ENCODE assay signal across 8 cellular contexts in the genomic region with DNA sequence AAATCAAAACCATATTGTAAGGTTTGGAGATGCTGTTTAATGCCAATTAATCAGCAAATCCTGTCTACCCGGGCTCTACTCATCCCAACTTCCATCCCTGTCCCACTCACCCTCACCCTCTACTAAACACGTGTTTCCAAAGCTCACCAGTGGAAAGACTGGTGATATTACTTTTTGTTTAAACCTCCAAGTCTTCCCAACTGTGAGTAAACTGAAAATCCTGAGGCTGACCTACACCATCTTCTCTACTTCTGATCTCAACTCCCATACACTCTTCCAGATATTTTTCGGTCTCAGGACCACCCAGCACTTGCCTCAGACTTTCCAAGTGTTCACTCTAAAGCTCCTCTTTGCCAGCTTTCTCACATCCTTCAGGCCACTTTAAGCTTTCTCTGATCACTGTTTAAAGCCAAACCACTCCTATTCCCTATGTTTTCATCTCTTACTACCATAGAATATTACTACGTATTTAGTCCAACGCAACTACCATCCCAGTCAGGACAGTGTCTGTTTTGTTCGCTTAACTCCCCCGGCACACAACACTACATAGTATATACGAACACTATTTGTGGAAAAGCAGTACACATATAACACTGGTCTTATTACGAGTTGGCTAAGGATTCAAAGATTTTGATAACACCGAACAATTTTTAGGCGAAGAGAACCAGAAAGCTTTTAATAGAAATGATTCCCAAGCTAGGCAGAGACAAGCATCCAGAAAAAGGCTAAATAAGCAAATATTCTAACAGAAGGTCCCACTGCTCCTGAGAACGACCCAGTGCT. TPM values are rescaled to one million over a fixed set of nuclear protein-coding genes. Genes with fewer than 3 reads are reported as not detected.
DNase-seq lines count a peak whose midpoint lies in the region; ATAC-seq and TF ChIP-seq lines count a peak whose summit lies in the region.

No MANE protein-coding gene starts in this region.

- H2AFZ ChIP-seq in GM23338, result no peak overlapping the region

- H3K9me2 ChIP-seq in GM23338 (ENCODE audit: insufficient read depth), result no peaks in the 10 kb centered on the region

- peak overlapping the region; percentile 100 for H3K4me3 ChIP-seq in GM23338
- peak overlapping the region; percentile 99 for H3K4me3 ChIP-seq in fibroblast of the aortic adventitia (ENCODE audit: low read depth, low read length)
- peak overlapping the region; percentile 97 for H3K4me3 ChIP-seq in skeletal muscle cell (ENCODE audit: low read depth, low read length)

- H3K27me3 Mint-ChIP-seq in GM23338 (ENCODE audit: insufficient read depth, low read depth, poor library complexity) (peaks cover 3% of the 10 kb centered on the region), T-helper 17 cell (no peaks in the 10 kb centered on the region)

- H3K36me3 Mint-ChIP-seq in GM23338 (ENCODE audit: low read depth) (peaks cover 61% of the 10 kb centered on the region), T-helper 17 cell (ENCODE audit: low read depth) (peaks cover 9% of the 10 kb centered on the region)

- no peaks in the 10 kb centered on the region for H3K9me3 ChIP-seq in T-helper 17 cell (ENCODE audit: control insufficient read depth, low read length, poor library complexity, severe bottlenecking)

- no peaks in the 10 kb centered on the region for H3K27me3 ChIP-seq in GM23338 (ENCODE audit: insufficient read depth)

- peaks cover 53% of the 10 kb centered on the region for H3F3A ChIP-seq in GM23338 (replicated peaks; ENCODE audit: low read depth)

- H3K4me3 Mint-ChIP-seq in GM23338, result peak overlapping the region; percentile 98
- H3K4me3 Mint-ChIP-seq in T-helper 17 cell, result peak overlapping the region; percentile 99

- H3K79me2 ChIP-seq in GM23338 (replicated peaks; ENCODE audit: insufficient read depth), result peaks cover 75% of the 10 kb centered on the region

- peaks cover 56% of the 10 kb centered on the region for H3K36me3 ChIP-seq in GM23338 (ENCODE audit: insufficient read depth)

- H3K27ac Mint-ChIP-seq in GM23338 (peak overlapping the region; percentile 99), T-helper 17 cell (peak overlapping the region; percentile 99)

- peaks cover 26% of the 10 kb centered on the region for H3K4me1 ChIP-seq in GM23338 (ENCODE audit: insufficient read depth)

- peaks cover 31% of the 10 kb centered on the region for H4K20me1 ChIP-seq in GM23338 (replicated peaks; ENCODE audit: insufficient read depth)

- no peak for TF ChIP-seq CTCF in GM23338 (conservative IDR thresholded peaks at IDR 0.05; ENCODE audit: low read depth in 2 of 2)
- no peak for TF ChIP-seq CTCF in fibroblast of the aortic adventitia (IDR thresholded peaks at IDR 0.05; ENCODE audit: insufficient read depth, low read length)

- no peak for ATAC-seq in GM23338
- ATAC-seq in T-helper 17 cell, result no peak
- ATAC-seq in HG03108 (IDR thresholded peaks at IDR 0.05; ENCODE audit: unreplicated experiment), result no peak

- DNase-seq in GM23338 (ENCODE audit: low spot score), result no peak
- no peak for DNase-seq in T-helper 17 cell
- DNase-seq in fibroblast of the aortic adventitia (ENCODE audit: low read depth), result no peak
- DNase-seq in skeletal muscle cell (ENCODE audit: low read depth), result no peak
- no peak for DNase-seq in middle frontal gyrus (ENCODE audit: extremely low spot score, low spot score)
- DNase-seq in HuH-7.5 (ENCODE audit: low spot score), result no peak
- no peak for DNase-seq in stimulated activated CD4-positive, alpha-beta T cell treated with anti-CD3 and anti-CD28 coated beads, Interleukin-4, amount 100 ng/mL, for 24 hours

- H3K4me1 Mint-ChIP-seq in GM23338, result peaks cover 23% of the 10 kb centered on the region; the same call in 2 of the 3 replicates
- H3K4me1 Mint-ChIP-seq in T-helper 17 cell, result peaks cover 34% of the 10 kb centered on the region

- no peaks in the 10 kb centered on the region for H3K9me3 Mint-ChIP-seq in GM23338

- H3K4me2 ChIP-seq in GM23338, result peak overlapping the region; percentile 100

- peak overlapping the region; percentile 81 for H3K27ac ChIP-seq in GM23338 (ENCODE audit: low read depth)

TF ChIP-seq in GM23338, 12 proteins besides CTCF, POLR2A, EP300 and RAD21:
- TF ChIP-seq, protein P1, sequence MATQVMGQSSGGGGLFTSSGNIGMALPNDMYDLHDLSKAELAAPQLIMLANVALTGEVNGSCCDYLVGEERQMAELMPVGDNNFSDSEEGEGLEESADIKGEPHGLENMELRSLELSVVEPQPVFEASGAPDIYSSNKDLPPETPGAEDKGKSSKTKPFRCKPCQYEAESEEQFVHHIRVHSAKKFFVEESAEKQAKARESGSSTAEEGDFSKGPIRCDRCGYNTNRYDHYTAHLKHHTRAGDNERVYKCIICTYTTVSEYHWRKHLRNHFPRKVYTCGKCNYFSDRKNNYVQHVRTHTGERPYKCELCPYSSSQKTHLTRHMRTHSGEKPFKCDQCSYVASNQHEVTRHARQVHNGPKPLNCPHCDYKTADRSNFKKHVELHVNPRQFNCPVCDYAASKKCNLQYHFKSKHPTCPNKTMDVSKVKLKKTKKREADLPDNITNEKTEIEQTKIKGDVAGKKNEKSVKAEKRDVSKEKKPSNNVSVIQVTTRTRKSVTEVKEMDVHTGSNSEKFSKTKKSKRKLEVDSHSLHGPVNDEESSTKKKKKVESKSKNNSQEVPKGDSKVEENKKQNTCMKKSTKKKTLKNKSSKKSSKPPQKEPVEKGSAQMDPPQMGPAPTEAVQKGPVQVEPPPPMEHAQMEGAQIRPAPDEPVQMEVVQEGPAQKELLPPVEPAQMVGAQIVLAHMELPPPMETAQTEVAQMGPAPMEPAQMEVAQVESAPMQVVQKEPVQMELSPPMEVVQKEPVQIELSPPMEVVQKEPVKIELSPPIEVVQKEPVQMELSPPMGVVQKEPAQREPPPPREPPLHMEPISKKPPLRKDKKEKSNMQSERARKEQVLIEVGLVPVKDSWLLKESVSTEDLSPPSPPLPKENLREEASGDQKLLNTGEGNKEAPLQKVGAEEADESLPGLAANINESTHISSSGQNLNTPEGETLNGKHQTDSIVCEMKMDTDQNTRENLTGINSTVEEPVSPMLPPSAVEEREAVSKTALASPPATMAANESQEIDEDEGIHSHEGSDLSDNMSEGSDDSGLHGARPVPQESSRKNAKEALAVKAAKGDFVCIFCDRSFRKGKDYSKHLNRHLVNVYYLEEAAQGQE (IDR thresholded peaks at IDR 0.05; ENCODE audit: unreplicated experiment), result no peak
- TF ChIP-seq STAT1 (IDR thresholded peaks at IDR 0.05; ENCODE audit: unreplicated experiment), result no peak
- TF ChIP-seq POLR2AphosphoS5 (IDR thresholded peaks at IDR 0.05; ENCODE audit: low read depth), result no peak; the same call in 1 of the 2 replicates
- no peak for TF ChIP-seq JUNB (IDR thresholded peaks at IDR 0.05; ENCODE audit: unreplicated experiment)
- TF ChIP-seq EZH2phosphoT487 (IDR thresholded peaks at IDR 0.05; ENCODE audit: unreplicated experiment), result no peak
- TF ChIP-seq EZH2 (IDR thresholded peaks at IDR 0.05; ENCODE audit: low read depth, unreplicated experiment), result no peak
- no peak for TF ChIP-seq NANOG (IDR thresholded peaks at IDR 0.05; ENCODE audit: borderline replicate concordance)
TF ChIP-seq in GM23338: peak in this region for 0.

RNA-seq across cellular contexts. Expression of gene RPL4, which starts 0.7 kb away (rescaled TPM):
- total RNA-seq in GM23338 (2014; rRNA removed; shearing (Covaris generic)), result 4,842 and 6,082 TPM in 2 replicates
- polyA plus RNA-seq in GM23338 (2016; fragmentation: Nextera tagmentation; extraction: Ambion mirVana), result 2,989 and 3,203 TPM in 2 replicates
- total RNA-seq in T-helper 17 cell (1,000 to 10,000 TPM; 3,651 to 3,689 TPM), fibroblast of the aortic adventitia (ENCODE audit: low replicate concordance) (3,473 and 4,222 TPM in 2 replicates)

RNA-seq across cellular contexts. Expression of gene ZWILCH, which starts 1.2 kb away (rescaled TPM):
- 61.5 and 64.1 TPM in 2 replicates for total RNA-seq in GM23338 (2014; rRNA removed; shearing (Covaris generic))
- 49.5 and 51.0 TPM in 2 replicates for polyA plus RNA-seq in GM23338 (2016; fragmentation: Nextera tagmentation; extraction: Ambion mirVana)
- total RNA-seq in T-helper 17 cell (10 to 100 TPM in 1 of 2 donors, 1 to 10 TPM in 1; 5.6 to 10.5 TPM), fibroblast of the aortic adventitia (ENCODE audit: low replicate concordance) (7.8 and 36.5 TPM in 2 replicates)

RNA-seq across cellular contexts. Expression of gene SNAPC5, which starts 6.4 kb away (rescaled TPM):
- total RNA-seq in GM23338 (2014; rRNA removed; shearing (Covaris generic)), result 17.4 and 21.2 TPM in 2 replicates
- polyA plus RNA-seq in GM23338 (2016; fragmentation: Nextera tagmentation; extraction: Ambion mirVana), result 41.1 and 43.2 TPM in 2 replicates
- 10 to 100 TPM; 15.1 to 20.5 TPM for total RNA-seq in T-helper 17 cell
- total RNA-seq in fibroblast of the aortic adventitia (ENCODE audit: low replicate concordance), result 7.8 and 23.8 TPM in 2 replicates
